Comparison of ENCODE assay signal across 1 cellular context in the genomic region with DNA sequence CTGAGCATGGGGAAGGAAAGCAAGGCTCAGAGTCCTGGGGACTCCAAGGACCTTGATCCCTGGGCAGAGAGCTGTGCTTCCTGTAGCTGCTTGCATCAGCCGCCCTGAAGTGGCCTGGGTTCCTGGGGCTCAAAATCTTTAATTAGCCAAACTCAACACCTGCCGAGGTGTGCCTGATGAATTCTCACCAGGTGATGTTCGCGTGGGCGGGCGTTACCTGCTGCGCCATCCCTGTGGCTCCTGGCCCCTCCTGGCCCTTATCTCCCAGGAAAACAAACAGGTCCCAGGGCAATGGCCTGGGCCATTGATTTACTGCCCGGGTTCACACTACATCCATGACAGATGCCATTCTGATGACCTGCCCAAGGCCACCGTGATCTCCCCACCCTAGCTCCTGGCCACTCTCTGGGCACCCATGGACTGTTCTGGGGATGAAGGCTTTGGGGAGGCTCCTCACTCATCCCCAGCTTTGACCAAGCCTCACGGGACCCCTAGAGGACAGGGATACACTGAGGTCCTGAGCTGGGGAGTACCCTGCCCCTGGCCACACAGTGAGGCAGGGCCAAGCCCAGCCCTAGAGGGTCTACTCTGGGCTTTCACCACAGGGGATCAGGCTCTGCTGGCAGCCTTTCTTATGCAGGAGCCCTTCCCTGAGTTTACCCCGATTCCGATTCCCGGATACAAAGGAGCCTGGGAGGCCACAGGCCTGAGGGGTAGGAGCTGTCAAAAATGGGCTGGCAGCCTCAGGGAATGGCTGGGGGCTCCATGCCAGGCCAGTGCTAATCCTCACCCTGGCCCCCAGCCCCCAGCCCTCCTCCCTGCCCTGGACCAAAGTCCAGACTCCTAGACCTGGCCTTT.
TF ChIP-seq lines count a peak whose summit lies in the region.

No MANE protein-coding gene starts in this region.

TF ChIP-seq in IMR-90, 13 proteins besides CTCF, POLR2A, EP300 and RAD21:
- no peak for TF ChIP-seq BHLHE40 (IDR thresholded peaks at IDR 0.05; ENCODE audit: low read depth, low read length)
- no peak for TF ChIP-seq MAZ (IDR thresholded peaks at IDR 0.05; ENCODE audit: borderline replicate concordance, low read depth, low read length)
- TF ChIP-seq CHD1 (IDR thresholded peaks at IDR 0.05; ENCODE audit: low read depth, low read length): no peak
